Comparison of ENCODE assay signal across 2 cellular contexts in genomic region chr4:52408037-52408436, GRCh38.
TF ChIP-seq lines count a peak whose summit lies in the region.

No MANE protein-coding gene starts in this region.

TF ChIP-seq in HepG2, 621 proteins besides CTCF, POLR2A, EP300 and RAD21:
- TF ChIP-seq ZSCAN21 (CRISPR knock-in tag; IDR thresholded peaks at IDR 0.05; ENCODE audit: borderline replicate concordance) (no peak), KDM4B (CRISPR knock-in tag; IDR thresholded peaks at IDR 0.05) (no peak), MXI1 (IDR thresholded peaks at IDR 0.05; ENCODE audit: borderline replicate concordance, low read depth, low read length) (no peak), LRRFIP1 (CRISPR knock-in tag; conservative IDR thresholded peaks at IDR 0.05) (no peak)

TF ChIP-seq in H1, 55 proteins besides CTCF, POLR2A, EP300 and RAD21:
- TF ChIP-seq JUN (IDR thresholded peaks at IDR 0.05; ENCODE audit: low read depth, low read length), result no peak
- TF ChIP-seq SRF (IDR thresholded peaks at IDR 0.05; ENCODE audit: low read depth, low read length), result no peak
- TF ChIP-seq TAF7 (optimal IDR thresholded peaks at IDR 0.05; ENCODE audit: borderline replicate concordance, low read depth, low read length), result no peak
- no peak for TF ChIP-seq USF2 (IDR thresholded peaks at IDR 0.05; ENCODE audit: low read length)
- no peak for TF ChIP-seq CBX8 (IDR thresholded peaks at IDR 0.05; ENCODE audit: borderline replicate concordance, low read depth, low read length)
- no peak for TF ChIP-seq KDM4A (IDR thresholded peaks at IDR 0.05; ENCODE audit: low read depth, low read length, severe bottlenecking)
TF ChIP-seq in H1: peak in this region for 0.
